ENCODE assay signal across 8 cellular contexts in genomic region chr17:77429985-77430752, GRCh38.
A peak's percentile ranks its signal among the peaks of the same experiment; 100 is the strongest.
DNase-seq lines count a peak whose midpoint lies in the region; ATAC-seq, FAIRE-seq and TF ChIP-seq lines count a peak whose summit lies in the region.

No MANE protein-coding gene starts in this region.

- ATAC-seq in GM21526 (IDR thresholded peaks at IDR 0.05; ENCODE audit: low FRiP score, unreplicated experiment) = no peak
- no peak for ATAC-seq in HG02970 (IDR thresholded peaks at IDR 0.05; ENCODE audit: low FRiP score, unreplicated experiment)

- H3K4me3 ChIP-seq in left ventricle myocardium inferior = no peak overlapping the region

- FAIRE-seq in HTR-8/SVneo (lab: Jason Lieb, UNC) = peak; percentile 85

- H3K4me1 ChIP-seq in left ventricle myocardium inferior = peaks cover 98% of the 10 kb centered on the region

- peak; percentile 100 for DNase-seq in Caki2 (ENCODE audit: low read depth)
- peak; percentile 93 for DNase-seq in HTR-8/SVneo (ENCODE audit: insufficient read length, low spot score)
- DNase-seq in T-helper 1 cell = peak; percentile 61 to 82 (median 72)
- peak in 52 of 56 donors; percentile 23 to 83 (median 64) for DNase-seq in amygdala (lab: John Stamatoyannopoulos, UW)
- peak; percentile 91 for DNase-seq in left ventricle myocardium inferior
- peak; percentile 95 for DNase-seq in renal cortical epithelial cell (ENCODE audit: low read depth)

- no peaks in the 10 kb centered on the region for H3K27me3 ChIP-seq in left ventricle myocardium inferior (ENCODE audit: low read depth)

- H3K27ac ChIP-seq in left ventricle myocardium inferior (replicated peaks) = peak overlapping the region; percentile 85

- intact Hi-C loops in left ventricle myocardium inferior (cut with micrococcal nuclease) = loop anchor here (5.0 to 10.0 kb wide), 2 partner anchors 62 to 95 kb away; no protein-coding TSS in a partner anchor

- H3K9me3 ChIP-seq in left ventricle myocardium inferior (replicated peaks) = no peaks in the 10 kb centered on the region

- H3K36me3 ChIP-seq in left ventricle myocardium inferior = no peaks in the 10 kb centered on the region

- peak; percentile 86 for TF ChIP-seq CTCF in left ventricle myocardium inferior (IDR thresholded peaks at IDR 0.05; ENCODE audit: borderline replicate concordance)

- in situ Hi-C loops in Caki2 (cut with HindIII; ENCODE audit: low pct_unique_long_range_greater_than_20kb, low sequenced_read_pairs) = no loop called here
